1 cellular context compared by ENCODE assay signal in the genomic region with DNA sequence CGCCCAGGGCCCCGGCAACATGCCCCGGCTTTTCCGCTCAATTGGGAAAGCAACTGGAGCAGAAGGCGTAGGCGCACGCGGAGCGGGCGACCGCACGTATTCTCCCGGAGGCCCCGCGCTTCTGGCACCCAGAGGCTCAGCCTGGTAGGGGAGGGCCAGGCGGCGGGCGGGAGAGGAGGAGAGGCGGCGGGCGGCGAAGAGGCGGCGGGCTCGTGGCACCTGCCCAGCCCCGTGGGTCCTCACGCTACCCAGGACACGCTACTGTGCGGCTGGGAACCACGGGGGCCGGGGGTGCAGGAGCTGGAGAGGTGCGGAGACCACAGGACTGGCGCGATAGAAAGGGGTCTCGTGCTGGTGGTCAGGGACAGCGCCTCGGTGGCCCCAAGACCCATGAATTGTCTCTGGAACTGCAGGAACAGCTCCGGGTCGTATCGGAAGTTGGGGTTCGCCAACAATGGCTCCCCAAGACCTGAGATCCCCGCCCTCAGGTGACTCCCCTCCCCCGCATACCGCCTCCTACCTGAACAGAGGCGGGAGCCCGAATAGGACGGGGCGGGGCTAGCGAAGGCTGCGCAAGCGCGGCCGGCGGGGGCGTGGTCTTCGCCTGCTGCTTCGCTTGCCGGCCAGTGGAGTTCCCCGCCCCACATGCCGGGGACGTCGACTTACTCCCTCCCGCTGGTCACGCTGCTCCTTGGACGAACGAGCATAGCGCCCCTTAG.
A peak's percentile ranks its signal among the peaks of the same experiment; 100 is the strongest.
TF ChIP-seq lines count a peak whose summit lies in the region.

A gene (minus strand): TSS at position 549 of the 719 bp plus-strand sequence.

TF ChIP-seq in K562, 482 proteins besides CTCF, POLR2A, EP300 and RAD21 (continued from another document and continues in another):
- TF ChIP-seq, protein P1, sequence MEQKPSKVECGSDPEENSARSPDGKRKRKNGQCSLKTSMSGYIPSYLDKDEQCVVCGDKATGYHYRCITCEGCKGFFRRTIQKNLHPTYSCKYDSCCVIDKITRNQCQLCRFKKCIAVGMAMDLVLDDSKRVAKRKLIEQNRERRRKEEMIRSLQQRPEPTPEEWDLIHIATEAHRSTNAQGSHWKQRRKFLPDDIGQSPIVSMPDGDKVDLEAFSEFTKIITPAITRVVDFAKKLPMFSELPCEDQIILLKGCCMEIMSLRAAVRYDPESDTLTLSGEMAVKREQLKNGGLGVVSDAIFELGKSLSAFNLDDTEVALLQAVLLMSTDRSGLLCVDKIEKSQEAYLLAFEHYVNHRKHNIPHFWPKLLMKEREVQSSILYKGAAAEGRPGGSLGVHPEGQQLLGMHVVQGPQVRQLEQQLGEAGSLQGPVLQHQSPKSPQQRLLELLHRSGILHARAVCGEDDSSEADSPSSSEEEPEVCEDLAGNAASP (IDR thresholded peaks at IDR 0.05) = no peak
- TF ChIP-seq RBM34 (IDR thresholded peaks at IDR 0.05; ENCODE audit: borderline replicate concordance, insufficient read depth, low read length) = no peak
- TF ChIP-seq LCOR (CRISPR knock-in tag; IDR thresholded peaks at IDR 0.05) = peak; percentile 95
- TF ChIP-seq ZNF311 (CRISPR knock-in tag; IDR thresholded peaks at IDR 0.05) = no peak
- no peak for TF ChIP-seq KLF6 (CRISPR knock-in tag; IDR thresholded peaks at IDR 0.05; ENCODE audit: borderline replicate concordance)
- TF ChIP-seq, protein P2, sequence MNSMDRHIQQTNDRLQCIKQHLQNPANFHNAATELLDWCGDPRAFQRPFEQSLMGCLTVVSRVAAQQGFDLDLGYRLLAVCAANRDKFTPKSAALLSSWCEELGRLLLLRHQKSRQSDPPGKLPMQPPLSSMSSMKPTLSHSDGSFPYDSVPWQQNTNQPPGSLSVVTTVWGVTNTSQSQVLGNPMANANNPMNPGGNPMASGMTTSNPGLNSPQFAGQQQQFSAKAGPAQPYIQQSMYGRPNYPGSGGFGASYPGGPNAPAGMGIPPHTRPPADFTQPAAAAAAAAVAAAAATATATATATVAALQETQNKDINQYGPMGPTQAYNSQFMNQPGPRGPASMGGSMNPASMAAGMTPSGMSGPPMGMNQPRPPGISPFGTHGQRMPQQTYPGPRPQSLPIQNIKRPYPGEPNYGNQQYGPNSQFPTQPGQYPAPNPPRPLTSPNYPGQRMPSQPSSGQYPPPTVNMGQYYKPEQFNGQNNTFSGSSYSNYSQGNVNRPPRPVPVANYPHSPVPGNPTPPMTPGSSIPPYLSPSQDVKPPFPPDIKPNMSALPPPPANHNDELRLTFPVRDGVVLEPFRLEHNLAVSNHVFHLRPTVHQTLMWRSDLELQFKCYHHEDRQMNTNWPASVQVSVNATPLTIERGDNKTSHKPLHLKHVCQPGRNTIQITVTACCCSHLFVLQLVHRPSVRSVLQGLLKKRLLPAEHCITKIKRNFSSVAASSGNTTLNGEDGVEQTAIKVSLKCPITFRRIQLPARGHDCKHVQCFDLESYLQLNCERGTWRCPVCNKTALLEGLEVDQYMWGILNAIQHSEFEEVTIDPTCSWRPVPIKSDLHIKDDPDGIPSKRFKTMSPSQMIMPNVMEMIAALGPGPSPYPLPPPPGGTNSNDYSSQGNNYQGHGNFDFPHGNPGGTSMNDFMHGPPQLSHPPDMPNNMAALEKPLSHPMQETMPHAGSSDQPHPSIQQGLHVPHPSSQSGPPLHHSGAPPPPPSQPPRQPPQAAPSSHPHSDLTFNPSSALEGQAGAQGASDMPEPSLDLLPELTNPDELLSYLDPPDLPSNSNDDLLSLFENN (IDR thresholded peaks at IDR 0.05; ENCODE audit: low read depth in 2 of 2, low read length in 2 of 2) = no peak
- TF ChIP-seq CREBBP (IDR thresholded peaks at IDR 0.05; ENCODE audit: low read depth, low read length) = no peak
- TF ChIP-seq RBFOX2 (IDR thresholded peaks at IDR 0.05; ENCODE audit: low read depth, low read length) = peak; percentile 70
- TF ChIP-seq ZBED1 (IDR thresholded peaks at IDR 0.05) = no peak
- TF ChIP-seq KAT8 (IDR thresholded peaks at IDR 0.05; ENCODE audit: low read depth) = no peak
- peak; percentile 47 for TF ChIP-seq HNRNPLL (IDR thresholded peaks at IDR 0.05; ENCODE audit: low read depth, low read length, poor library complexity, severe bottlenecking)
- no peak for TF ChIP-seq NR2C1 (IDR thresholded peaks at IDR 0.05)
- TF ChIP-seq NR2C1 (tag; IDR thresholded peaks at IDR 0.05) = no peak
- TF ChIP-seq, protein P3, sequence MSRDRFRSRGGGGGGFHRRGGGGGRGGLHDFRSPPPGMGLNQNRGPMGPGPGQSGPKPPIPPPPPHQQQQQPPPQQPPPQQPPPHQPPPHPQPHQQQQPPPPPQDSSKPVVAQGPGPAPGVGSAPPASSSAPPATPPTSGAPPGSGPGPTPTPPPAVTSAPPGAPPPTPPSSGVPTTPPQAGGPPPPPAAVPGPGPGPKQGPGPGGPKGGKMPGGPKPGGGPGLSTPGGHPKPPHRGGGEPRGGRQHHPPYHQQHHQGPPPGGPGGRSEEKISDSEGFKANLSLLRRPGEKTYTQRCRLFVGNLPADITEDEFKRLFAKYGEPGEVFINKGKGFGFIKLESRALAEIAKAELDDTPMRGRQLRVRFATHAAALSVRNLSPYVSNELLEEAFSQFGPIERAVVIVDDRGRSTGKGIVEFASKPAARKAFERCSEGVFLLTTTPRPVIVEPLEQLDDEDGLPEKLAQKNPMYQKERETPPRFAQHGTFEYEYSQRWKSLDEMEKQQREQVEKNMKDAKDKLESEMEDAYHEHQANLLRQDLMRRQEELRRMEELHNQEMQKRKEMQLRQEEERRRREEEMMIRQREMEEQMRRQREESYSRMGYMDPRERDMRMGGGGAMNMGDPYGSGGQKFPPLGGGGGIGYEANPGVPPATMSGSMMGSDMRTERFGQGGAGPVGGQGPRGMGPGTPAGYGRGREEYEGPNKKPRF (IDR thresholded peaks at IDR 0.05; ENCODE audit: low read depth, low read length) = no peak
- TF ChIP-seq, protein P4, sequence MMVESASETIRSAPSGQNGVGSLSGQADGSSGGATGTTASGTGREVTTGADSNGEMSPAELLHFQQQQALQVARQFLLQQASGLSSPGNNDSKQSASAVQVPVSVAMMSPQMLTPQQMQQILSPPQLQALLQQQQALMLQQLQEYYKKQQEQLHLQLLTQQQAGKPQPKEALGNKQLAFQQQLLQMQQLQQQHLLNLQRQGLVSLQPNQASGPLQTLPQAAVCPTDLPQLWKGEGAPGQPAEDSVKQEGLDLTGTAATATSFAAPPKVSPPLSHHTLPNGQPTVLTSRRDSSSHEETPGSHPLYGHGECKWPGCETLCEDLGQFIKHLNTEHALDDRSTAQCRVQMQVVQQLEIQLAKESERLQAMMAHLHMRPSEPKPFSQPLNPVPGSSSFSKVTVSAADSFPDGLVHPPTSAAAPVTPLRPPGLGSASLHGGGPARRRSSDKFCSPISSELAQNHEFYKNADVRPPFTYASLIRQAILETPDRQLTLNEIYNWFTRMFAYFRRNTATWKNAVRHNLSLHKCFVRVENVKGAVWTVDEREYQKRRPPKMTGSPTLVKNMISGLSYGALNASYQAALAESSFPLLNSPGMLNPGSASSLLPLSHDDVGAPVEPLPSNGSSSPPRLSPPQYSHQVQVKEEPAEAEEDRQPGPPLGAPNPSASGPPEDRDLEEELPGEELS (CRISPR knock-in tag; IDR thresholded peaks at IDR 0.05; ENCODE audit: borderline replicate concordance) = no peak
- TF ChIP-seq, protein P5, sequence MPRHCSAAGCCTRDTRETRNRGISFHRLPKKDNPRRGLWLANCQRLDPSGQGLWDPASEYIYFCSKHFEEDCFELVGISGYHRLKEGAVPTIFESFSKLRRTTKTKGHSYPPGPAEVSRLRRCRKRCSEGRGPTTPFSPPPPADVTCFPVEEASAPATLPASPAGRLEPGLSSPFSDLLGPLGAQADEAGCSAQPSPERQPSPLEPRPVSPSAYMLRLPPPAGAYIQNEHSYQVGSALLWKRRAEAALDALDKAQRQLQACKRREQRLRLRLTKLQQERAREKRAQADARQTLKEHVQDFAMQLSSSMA (CRISPR knock-in tag; IDR thresholded peaks at IDR 0.05) = no peak
- no peak for TF ChIP-seq CBX2 (IDR thresholded peaks at IDR 0.05; ENCODE audit: insufficient read depth, low read length, poor library complexity, severe bottlenecking)
- peak; percentile 85 for TF ChIP-seq MEIS2 (IDR thresholded peaks at IDR 0.05; ENCODE audit: partially characterized antibody)
- TF ChIP-seq ZNF175 (CRISPR knock-in tag; IDR thresholded peaks at IDR 0.05; ENCODE audit: low read depth) = no peak
- TF ChIP-seq, protein P6, sequence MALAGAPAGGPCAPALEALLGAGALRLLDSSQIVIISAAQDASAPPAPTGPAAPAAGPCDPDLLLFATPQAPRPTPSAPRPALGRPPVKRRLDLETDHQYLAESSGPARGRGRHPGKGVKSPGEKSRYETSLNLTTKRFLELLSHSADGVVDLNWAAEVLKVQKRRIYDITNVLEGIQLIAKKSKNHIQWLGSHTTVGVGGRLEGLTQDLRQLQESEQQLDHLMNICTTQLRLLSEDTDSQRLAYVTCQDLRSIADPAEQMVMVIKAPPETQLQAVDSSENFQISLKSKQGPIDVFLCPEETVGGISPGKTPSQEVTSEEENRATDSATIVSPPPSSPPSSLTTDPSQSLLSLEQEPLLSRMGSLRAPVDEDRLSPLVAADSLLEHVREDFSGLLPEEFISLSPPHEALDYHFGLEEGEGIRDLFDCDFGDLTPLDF (CRISPR knock-in tag; IDR thresholded peaks at IDR 0.05) = 0 out of 2 replicates have a peak, but pooled peaks have one; percentile 61
- TF ChIP-seq, protein P7, sequence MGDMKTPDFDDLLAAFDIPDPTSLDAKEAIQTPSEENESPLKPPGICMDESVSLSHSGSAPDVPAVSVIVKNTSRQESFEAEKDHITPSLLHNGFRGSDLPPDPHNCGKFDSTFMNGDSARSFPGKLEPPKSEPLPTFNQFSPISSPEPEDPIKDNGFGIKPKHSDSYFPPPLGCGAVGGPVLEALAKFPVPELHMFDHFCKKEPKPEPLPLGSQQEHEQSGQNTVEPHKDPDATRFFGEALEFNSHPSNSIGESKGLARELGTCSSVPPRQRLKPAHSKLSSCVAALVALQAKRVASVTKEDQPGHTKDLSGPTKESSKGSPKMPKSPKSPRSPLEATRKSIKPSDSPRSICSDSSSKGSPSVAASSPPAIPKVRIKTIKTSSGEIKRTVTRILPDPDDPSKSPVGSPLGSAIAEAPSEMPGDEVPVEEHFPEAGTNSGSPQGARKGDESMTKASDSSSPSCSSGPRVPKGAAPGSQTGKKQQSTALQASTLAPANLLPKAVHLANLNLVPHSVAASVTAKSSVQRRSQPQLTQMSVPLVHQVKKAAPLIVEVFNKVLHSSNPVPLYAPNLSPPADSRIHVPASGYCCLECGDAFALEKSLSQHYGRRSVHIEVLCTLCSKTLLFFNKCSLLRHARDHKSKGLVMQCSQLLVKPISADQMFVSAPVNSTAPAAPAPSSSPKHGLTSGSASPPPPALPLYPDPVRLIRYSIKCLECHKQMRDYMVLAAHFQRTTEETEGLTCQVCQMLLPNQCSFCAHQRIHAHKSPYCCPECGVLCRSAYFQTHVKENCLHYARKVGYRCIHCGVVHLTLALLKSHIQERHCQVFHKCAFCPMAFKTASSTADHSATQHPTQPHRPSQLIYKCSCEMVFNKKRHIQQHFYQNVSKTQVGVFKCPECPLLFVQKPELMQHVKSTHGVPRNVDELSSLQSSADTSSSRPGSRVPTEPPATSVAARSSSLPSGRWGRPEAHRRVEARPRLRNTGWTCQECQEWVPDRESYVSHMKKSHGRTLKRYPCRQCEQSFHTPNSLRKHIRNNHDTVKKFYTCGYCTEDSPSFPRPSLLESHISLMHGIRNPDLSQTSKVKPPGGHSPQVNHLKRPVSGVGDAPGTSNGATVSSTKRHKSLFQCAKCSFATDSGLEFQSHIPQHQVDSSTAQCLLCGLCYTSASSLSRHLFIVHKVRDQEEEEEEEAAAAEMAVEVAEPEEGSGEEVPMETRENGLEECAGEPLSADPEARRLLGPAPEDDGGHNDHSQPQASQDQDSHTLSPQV (IDR thresholded peaks at IDR 0.05) = no peak; the same call in none of the 2 replicates
- TF ChIP-seq, protein P8, sequence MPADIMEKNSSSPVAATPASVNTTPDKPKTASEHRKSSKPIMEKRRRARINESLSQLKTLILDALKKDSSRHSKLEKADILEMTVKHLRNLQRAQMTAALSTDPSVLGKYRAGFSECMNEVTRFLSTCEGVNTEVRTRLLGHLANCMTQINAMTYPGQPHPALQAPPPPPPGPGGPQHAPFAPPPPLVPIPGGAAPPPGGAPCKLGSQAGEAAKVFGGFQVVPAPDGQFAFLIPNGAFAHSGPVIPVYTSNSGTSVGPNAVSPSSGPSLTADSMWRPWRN (IDR thresholded peaks at IDR 0.05; ENCODE audit: low read depth) = no peak
- TF ChIP-seq, protein P9, sequence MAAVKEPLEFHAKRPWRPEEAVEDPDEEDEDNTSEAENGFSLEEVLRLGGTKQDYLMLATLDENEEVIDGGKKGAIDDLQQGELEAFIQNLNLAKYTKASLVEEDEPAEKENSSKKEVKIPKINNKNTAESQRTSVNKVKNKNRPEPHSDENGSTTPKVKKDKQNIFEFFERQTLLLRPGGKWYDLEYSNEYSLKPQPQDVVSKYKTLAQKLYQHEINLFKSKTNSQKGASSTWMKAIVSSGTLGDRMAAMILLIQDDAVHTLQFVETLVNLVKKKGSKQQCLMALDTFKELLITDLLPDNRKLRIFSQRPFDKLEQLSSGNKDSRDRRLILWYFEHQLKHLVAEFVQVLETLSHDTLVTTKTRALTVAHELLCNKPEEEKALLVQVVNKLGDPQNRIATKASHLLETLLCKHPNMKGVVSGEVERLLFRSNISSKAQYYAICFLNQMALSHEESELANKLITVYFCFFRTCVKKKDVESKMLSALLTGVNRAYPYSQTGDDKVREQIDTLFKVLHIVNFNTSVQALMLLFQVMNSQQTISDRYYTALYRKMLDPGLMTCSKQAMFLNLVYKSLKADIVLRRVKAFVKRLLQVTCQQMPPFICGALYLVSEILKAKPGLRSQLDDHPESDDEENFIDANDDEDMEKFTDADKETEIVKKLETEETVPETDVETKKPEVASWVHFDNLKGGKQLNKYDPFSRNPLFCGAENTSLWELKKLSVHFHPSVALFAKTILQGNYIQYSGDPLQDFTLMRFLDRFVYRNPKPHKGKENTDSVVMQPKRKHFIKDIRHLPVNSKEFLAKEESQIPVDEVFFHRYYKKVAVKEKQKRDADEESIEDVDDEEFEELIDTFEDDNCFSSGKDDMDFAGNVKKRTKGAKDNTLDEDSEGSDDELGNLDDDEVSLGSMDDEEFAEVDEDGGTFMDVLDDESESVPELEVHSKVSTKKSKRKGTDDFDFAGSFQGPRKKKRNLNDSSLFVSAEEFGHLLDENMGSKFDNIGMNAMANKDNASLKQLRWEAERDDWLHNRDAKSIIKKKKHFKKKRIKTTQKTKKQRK (IDR thresholded peaks at IDR 0.05; ENCODE audit: borderline replicate concordance, low read depth, low read length) = no peak
- TF ChIP-seq, protein P10, sequence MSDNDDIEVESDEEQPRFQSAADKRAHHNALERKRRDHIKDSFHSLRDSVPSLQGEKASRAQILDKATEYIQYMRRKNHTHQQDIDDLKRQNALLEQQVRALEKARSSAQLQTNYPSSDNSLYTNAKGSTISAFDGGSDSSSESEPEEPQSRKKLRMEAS (CRISPR knock-in tag; IDR thresholded peaks at IDR 0.05) = peak; percentile 96
- no peak for TF ChIP-seq FIP1L1 (IDR thresholded peaks at IDR 0.05; ENCODE audit: low read depth, low read length, poor library complexity, severe bottlenecking)
- peak in 1 of 2 experiments; percentile 48; a peak in 1 of 4 replicates for TF ChIP-seq RCOR1 (IDR thresholded peaks at IDR 0.05; ENCODE audit: borderline replicate concordance in 1 of 2, low read depth in 2 of 2, low read length in 2 of 2)
- TF ChIP-seq SREBF1 (IDR thresholded peaks at IDR 0.05; ENCODE audit: borderline replicate concordance, low read depth, low read length) = no peak
- TF ChIP-seq ELF1 (tag; IDR thresholded peaks at IDR 0.05) = no peak
- no peak for TF ChIP-seq MTF1 (CRISPR knock-in tag; IDR thresholded peaks at IDR 0.05; ENCODE audit: borderline replicate concordance)
- TF ChIP-seq KLF13 (tag; IDR thresholded peaks at IDR 0.05; ENCODE audit: borderline replicate concordance, low read depth) = no peak; the same call in 1 of the 2 replicates
